23 cellular contexts compared by ENCODE assay signal in genomic region chr17:27650836-27651235, GRCh38.
"Had no signal": no experiment of that assay in that cellular context is flagged by ENCODE, and none has a peak within 500 bp of the region (broad histone marks: within the 10 kb centered on the region; RNA-seq: fewer than 3 reads in every experiment).

No MANE protein-coding gene starts in this region.

- H3K9ac ChIP-seq: neural progenitor cell had no signal

- H3K9me3 ChIP-seq: colonic mucosa, gastroesophageal sphincter, heart left ventricle, left lung, mucosa of descending colon, ovary, psoas muscle, spleen, thoracic aorta, transverse colon, upper lobe of right lung, vagina had no signal

- H3K9me3 Mint-ChIP-seq: dendritic cell treated with granulocyte-macrophage colony-stimulating factor and Interleukin-4, amounts not matched to agents 40 ng/mL and 50 ng/mL, for 4 days; endodermal cell; mesothelial cell of epicardium; naive B cell; natural killer cell treated with Interleukin-12 subunit alpha and Interleukin-12 subunit beta and Interleukin-15 and Interleukin-18, amount 100 ng/mL, for 72 hours; neural progenitor cell; stimulated activated memory B cell treated with anti-CD40 and anti-IgM and Interleukin-4, amounts not matched to agents 10 μg/mL and 1 μg/mL and 100 μg/mL, for 72 hours; stimulated activated naive CD8-positive, alpha-beta T cell treated with anti-CD3 and anti-CD28 coated beads, Interleukin-15, Interleukin-2, amounts not matched to agents 100 ng/mL and 50 ng/mL, for 24 hours had no signal

- H3K4me3 Mint-ChIP-seq: dendritic cell treated with granulocyte-macrophage colony-stimulating factor and Interleukin-4, amounts not matched to agents 40 ng/mL and 50 ng/mL, for 4 days; endodermal cell; mesothelial cell of epicardium; naive B cell; natural killer cell treated with Interleukin-12 subunit alpha and Interleukin-12 subunit beta and Interleukin-15 and Interleukin-18, amount 100 ng/mL, for 72 hours; neural progenitor cell; stimulated activated memory B cell treated with anti-CD40 and anti-IgM and Interleukin-4, amounts not matched to agents 10 μg/mL and 1 μg/mL and 100 μg/mL, for 72 hours; stimulated activated naive CD8-positive, alpha-beta T cell treated with anti-CD3 and anti-CD28 coated beads, Interleukin-15, Interleukin-2, amounts not matched to agents 100 ng/mL and 50 ng/mL, for 24 hours had no signal

- ATAC-seq: natural killer cell treated with Interleukin-12 subunit alpha and Interleukin-12 subunit beta and Interleukin-15 and Interleukin-18, amount 100 ng/mL, for 72 hours; stimulated activated memory B cell treated with anti-CD40 and anti-IgM and Interleukin-4, amounts not matched to agents 10 μg/mL and 1 μg/mL and 100 μg/mL, for 72 hours had no signal

- H3K4me1 ChIP-seq: gastroesophageal sphincter, left lung, neural progenitor cell, psoas muscle, upper lobe of right lung had no signal

- H3K36me3 ChIP-seq: colonic mucosa, gastroesophageal sphincter, neural progenitor cell, ovary, thoracic aorta, transverse colon, upper lobe of right lung, vagina had no signal

- H3K27me3 ChIP-seq: colonic mucosa, heart left ventricle, hepatocyte, left lung, neural progenitor cell, ovary, transverse colon, upper lobe of right lung, vagina had no signal

- H3K27ac Mint-ChIP-seq: dendritic cell treated with granulocyte-macrophage colony-stimulating factor and Interleukin-4, amounts not matched to agents 40 ng/mL and 50 ng/mL, for 4 days; endodermal cell; mesothelial cell of epicardium; natural killer cell treated with Interleukin-12 subunit alpha and Interleukin-12 subunit beta and Interleukin-15 and Interleukin-18, amount 100 ng/mL, for 72 hours; neural progenitor cell; stimulated activated memory B cell treated with anti-CD40 and anti-IgM and Interleukin-4, amounts not matched to agents 10 μg/mL and 1 μg/mL and 100 μg/mL, for 72 hours; stimulated activated naive CD8-positive, alpha-beta T cell treated with anti-CD3 and anti-CD28 coated beads, Interleukin-15, Interleukin-2, amounts not matched to agents 100 ng/mL and 50 ng/mL, for 24 hours had no signal

- DNase-seq: left lung, upper lobe of right lung had no signal

- H3K27me3 Mint-ChIP-seq: dendritic cell treated with granulocyte-macrophage colony-stimulating factor and Interleukin-4, amounts not matched to agents 40 ng/mL and 50 ng/mL, for 4 days; natural killer cell treated with Interleukin-12 subunit alpha and Interleukin-12 subunit beta and Interleukin-15 and Interleukin-18, amount 100 ng/mL, for 72 hours; stimulated activated memory B cell treated with anti-CD40 and anti-IgM and Interleukin-4, amounts not matched to agents 10 μg/mL and 1 μg/mL and 100 μg/mL, for 72 hours; stimulated activated naive CD8-positive, alpha-beta T cell treated with anti-CD3 and anti-CD28 coated beads, Interleukin-15, Interleukin-2, amounts not matched to agents 100 ng/mL and 50 ng/mL, for 24 hours had no signal

- H3K4me2 ChIP-seq: hepatocyte, neural progenitor cell had no signal

- H3K27ac ChIP-seq: colonic mucosa, epithelial cell of prostate, gastroesophageal sphincter, heart left ventricle, hepatocyte, left lung, neural progenitor cell, ovary, psoas muscle, skin epidermis, spleen, thoracic aorta, transverse colon, upper lobe of right lung, vagina had no signal

- H3K4me3 ChIP-seq: colonic mucosa, gastroesophageal sphincter, heart left ventricle, hepatocyte, left lung, mucosa of descending colon, neural progenitor cell, ovary, psoas muscle, skin epidermis, spleen, thoracic aorta, transverse colon, upper lobe of right lung, vagina had no signal

- H3K4me1 Mint-ChIP-seq: mesothelial cell of epicardium had no signal

- H3K36me3 Mint-ChIP-seq: mesothelial cell of epicardium; natural killer cell treated with Interleukin-12 subunit alpha and Interleukin-12 subunit beta and Interleukin-15 and Interleukin-18, amount 100 ng/mL, for 72 hours; neural progenitor cell had no signal
